8 cellular contexts compared by ENCODE assay signal in the genomic region with DNA sequence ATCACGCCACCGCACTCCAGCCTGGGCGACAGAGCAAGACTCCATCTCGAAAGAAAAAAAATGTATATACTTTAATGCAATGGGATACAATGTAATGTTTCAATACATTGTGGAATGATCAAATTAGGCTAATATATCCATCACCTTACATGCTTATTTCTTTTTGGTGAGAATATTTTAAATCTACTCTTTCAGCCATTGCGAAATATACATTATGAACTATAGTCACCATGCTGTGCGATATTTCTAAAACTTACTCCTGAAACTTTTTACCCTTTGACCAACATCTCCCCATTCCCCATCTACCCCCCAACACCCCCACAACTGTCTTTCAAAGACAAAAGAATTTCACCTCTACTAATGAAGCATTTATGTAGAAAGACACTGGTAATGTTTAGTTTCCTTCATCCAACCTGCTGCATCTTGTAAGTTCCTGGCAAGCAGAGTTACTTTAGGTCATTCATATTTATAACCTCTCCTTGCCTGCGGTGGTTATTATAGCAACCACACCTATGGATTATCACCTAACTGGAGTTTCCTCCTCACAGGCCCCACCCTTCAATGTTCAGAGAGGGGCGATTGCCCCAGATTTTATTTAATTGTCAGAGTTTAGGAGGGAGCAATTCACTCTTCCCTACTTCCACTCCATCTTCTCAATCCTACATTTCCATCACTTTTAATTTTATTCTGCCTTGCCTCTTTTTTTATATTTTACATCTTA. TPM values are rescaled to one million over a fixed set of nuclear protein-coding genes. Genes with fewer than 3 reads are reported as not detected.
DNase-seq lines count a peak whose midpoint lies in the region; ATAC-seq, FAIRE-seq and TF ChIP-seq lines count a peak whose summit lies in the region.

No MANE protein-coding gene starts in this region.

- H4K20me1 ChIP-seq in keratinocyte (ENCODE audit: control insufficient read depth, extremely low read depth, insufficient read depth, low read length): no peaks in the 10 kb centered on the region

- no peaks in the 10 kb centered on the region for H3K9me1 ChIP-seq in keratinocyte (ENCODE audit: control insufficient read depth, extremely low read depth, insufficient read depth, low read length)

- H3K27me3 ChIP-seq in keratinocyte (ENCODE audit: control insufficient read depth, extremely low read depth, insufficient read depth, low read length) (no peaks in the 10 kb centered on the region), thoracic aorta (replicated peaks; ENCODE audit: insufficient read depth) (no peaks in the 10 kb centered on the region)

- no peak for TF ChIP-seq CTCF in activated CD8-positive, alpha-beta T cell treated with anti-CD3 and anti-CD28 coated beads for 36 hours (IDR thresholded peaks at IDR 0.05)
- TF ChIP-seq CTCF in keratinocyte (optimal IDR thresholded peaks at IDR 0.05 in 1 of 3, IDR thresholded peaks at IDR 0.05 in 1 of 3, conservative IDR thresholded peaks at IDR 0.05 in 1 of 3; ENCODE audit: extremely low read depth in 1 of 3, insufficient read depth in 2 of 3, low read length in 3 of 3) (no peak), thoracic aorta (IDR thresholded peaks at IDR 0.05) (no peak)

- no peaks in the 10 kb centered on the region for H3K36me3 ChIP-seq in keratinocyte (ENCODE audit: control insufficient read depth in 2 of 2, extremely low read depth in 1 of 2, insufficient read depth in 2 of 2, low read length in 2 of 2)
- H3K36me3 ChIP-seq in thoracic aorta: no peaks in the 10 kb centered on the region

- peak overlapping the region; percentile 79 to 91 (median 87) for H3K4me3 ChIP-seq in keratinocyte (ENCODE audit: control insufficient read depth in 2 of 3, extremely low read depth in 1 of 3, insufficient read depth in 2 of 3, low read depth in 1 of 3, low read length in 3 of 3)
- H3K4me3 ChIP-seq in thoracic aorta: peak overlapping the region; percentile 98

- FAIRE-seq in keratinocyte (lab: Jason Lieb, UNC): peak; percentile 20

- peaks cover 5% of the 10 kb centered on the region for H3K36me3 Mint-ChIP-seq in activated CD4-positive, alpha-beta T cell treated with anti-CD3 and anti-CD28 coated beads, Interleukin-2, amount 10 ng/mL, durations not matched to agents 7 days and 5 days (ENCODE audit: low read depth)
- peaks cover 12% of the 10 kb centered on the region for H3K36me3 Mint-ChIP-seq in activated CD8-positive, alpha-beta T cell treated with anti-CD3 and anti-CD28 coated beads for 36 hours (ENCODE audit: low read depth)

- ATAC-seq in activated CD8-positive, alpha-beta T cell treated with anti-CD3 and anti-CD28 coated beads for 36 hours: no peak
- ATAC-seq in thoracic aorta (ENCODE audit: insufficient number of reproducible peaks, low FRiP score, low read depth) (no peak), GM18868 (IDR thresholded peaks at IDR 0.05; ENCODE audit: unreplicated experiment) (no peak), GM21825 (IDR thresholded peaks at IDR 0.05; ENCODE audit: unreplicated experiment) (no peak)

- CTCF ChIA-PET in activated CD4-positive, alpha-beta T cell treated with anti-CD3 and anti-CD28 coated beads, Interleukin-2, amount 10 ng/mL, durations not matched to agents 7 days and 5 days (lab: Charles Lee): interaction anchor here (0.9 kb wide), 2 partner anchors 18 to 284 kb away, joined by 3 read pairs; no protein-coding TSS in a partner anchor
- CTCF ChIA-PET in activated CD8-positive, alpha-beta T cell treated with anti-CD3 and anti-CD28 coated beads for 36 hours (lab: Charles Lee): interaction anchor here (0.7 to 1.3 kb wide), 2 partner anchors 57 to 153 kb away, joined by 3 to 6 read pairs; partner anchors contain the start of gene MRO

- peak overlapping the region; percentile 99 for H3K27ac Mint-ChIP-seq in activated CD4-positive, alpha-beta T cell treated with anti-CD3 and anti-CD28 coated beads, Interleukin-2, amount 10 ng/mL, durations not matched to agents 7 days and 5 days
- H3K27ac Mint-ChIP-seq in activated CD8-positive, alpha-beta T cell treated with anti-CD3 and anti-CD28 coated beads for 36 hours: peak overlapping the region; percentile 97

- DNase-seq in activated CD4-positive, alpha-beta T cell treated with anti-CD3 and anti-CD28 coated beads, Interleukin-2, amount 10 ng/mL, durations not matched to agents 7 days and 5 days: no peak
- DNase-seq in activated CD4-positive, alpha-beta T cell treated with anti-CD3 and anti-CD28 coated beads for 48 hours: no peak
- DNase-seq in activated CD8-positive, alpha-beta T cell treated with anti-CD3 and anti-CD28 coated beads for 36 hours: no peak
- DNase-seq in keratinocyte (ENCODE audit: low read depth, low spot score) (no peak), thoracic aorta (ENCODE audit: low spot score) (no peak), cerebellar cortex (ENCODE audit: low spot score) (no peak)

- POLR2A ChIA-PET in activated CD4-positive, alpha-beta T cell treated with anti-CD3 and anti-CD28 coated beads, Interleukin-2, amount 10 ng/mL, durations not matched to agents 7 days and 5 days (lab: Charles Lee): interaction anchor here (1.4 to 1.8 kb wide), 3 partner anchors 90 to 319 kb away, joined by 4 to 8 read pairs (median 7); partner anchors contain the start of genes ELAC1 and SMAD4
- POLR2A ChIA-PET in activated CD8-positive, alpha-beta T cell treated with anti-CD3 and anti-CD28 coated beads for 36 hours (lab: Charles Lee): interaction anchor here (0.6 to 1.9 kb wide), 12 partner anchors 10 to 318 kb away, joined by 3 to 7 read pairs (median 4); partner anchors contain the start of gene ELAC1

- H3K4me2 ChIP-seq in keratinocyte (ENCODE audit: control insufficient read depth, extremely low read depth, insufficient read depth, low read depth, low read length): peak overlapping the region; percentile 70

- H2AFZ ChIP-seq in keratinocyte (ENCODE audit: control insufficient read depth, low read length): no peak overlapping the region

- peaks cover 22% of the 10 kb centered on the region for H3K4me1 Mint-ChIP-seq in activated CD4-positive, alpha-beta T cell treated with anti-CD3 and anti-CD28 coated beads, Interleukin-2, amount 10 ng/mL, durations not matched to agents 7 days and 5 days
- H3K4me1 Mint-ChIP-seq in activated CD8-positive, alpha-beta T cell treated with anti-CD3 and anti-CD28 coated beads for 36 hours (ENCODE audit: low read depth): peaks cover 12% of the 10 kb centered on the region

- H3K27me3 Mint-ChIP-seq in activated CD4-positive, alpha-beta T cell treated with anti-CD3 and anti-CD28 coated beads, Interleukin-2, amount 10 ng/mL, durations not matched to agents 7 days and 5 days: peaks cover 6% of the 10 kb centered on the region
- peaks cover 1% of the 10 kb centered on the region for H3K27me3 Mint-ChIP-seq in activated CD8-positive, alpha-beta T cell treated with anti-CD3 and anti-CD28 coated beads for 36 hours

- intact Hi-C loops in activated CD8-positive, alpha-beta T cell treated with anti-CD3 and anti-CD28 coated beads for 36 hours (cut with micrococcal nuclease): no loop called here

- H3K4me3 Mint-ChIP-seq in activated CD4-positive, alpha-beta T cell treated with anti-CD3 and anti-CD28 coated beads, Interleukin-2, amount 10 ng/mL, durations not matched to agents 7 days and 5 days: peak overlapping the region; percentile 92
- peak overlapping the region; percentile 91 for H3K4me3 Mint-ChIP-seq in activated CD8-positive, alpha-beta T cell treated with anti-CD3 and anti-CD28 coated beads for 36 hours

- peaks cover 29% of the 10 kb centered on the region for H3K79me2 ChIP-seq in keratinocyte (ENCODE audit: control insufficient read depth, insufficient read depth, low read length)

- peaks cover 19% of the 10 kb centered on the region for H3K4me1 ChIP-seq in keratinocyte (ENCODE audit: control insufficient read depth, extremely low read depth, insufficient read depth, low read length)
- H3K4me1 ChIP-seq in thoracic aorta (ENCODE audit: control insufficient read depth in 1 of 2, low read depth in 2 of 2): peaks cover 0 to 9% of the 10 kb centered on the region in 2 donors

- peak overlapping the region; percentile 88 for H3K9ac ChIP-seq in keratinocyte (ENCODE audit: control insufficient read depth, extremely low read depth, insufficient read depth, low read length)

- peak overlapping the region; percentile 84 for H3K27ac ChIP-seq in keratinocyte (ENCODE audit: control insufficient read depth, insufficient read depth, low read length)
- H3K27ac ChIP-seq in thoracic aorta: peak overlapping the region in 1 of 2 donors; percentile 83

- no peaks in the 10 kb centered on the region for H3K9me3 Mint-ChIP-seq in activated CD4-positive, alpha-beta T cell treated with anti-CD3 and anti-CD28 coated beads, Interleukin-2, amount 10 ng/mL, durations not matched to agents 7 days and 5 days
- no peaks in the 10 kb centered on the region for H3K9me3 Mint-ChIP-seq in activated CD8-positive, alpha-beta T cell treated with anti-CD3 and anti-CD28 coated beads for 36 hours

- dilution Hi-C loops in keratinocyte (cut with MboI; ENCODE audit: extremely low pct_ligation_motif_present, low sequenced_read_pairs): no loop called here

- H3K9me3 ChIP-seq in keratinocyte (ENCODE audit: control insufficient read depth, low read depth, low read length): no peaks in the 10 kb centered on the region
- H3K9me3 ChIP-seq in thoracic aorta: no peaks in the 10 kb centered on the region

RNA-seq across cellular contexts. Expression of gene ME2, which starts 1.2 kb away (rescaled TPM):
- 10 to 100 TPM; 84.1 to 98.5 TPM for total RNA-seq in activated CD4-positive, alpha-beta T cell treated with anti-CD3 and anti-CD28 coated beads, Interleukin-2, amount 10 ng/mL, durations not matched to agents 7 days and 5 days
- total RNA-seq in activated CD8-positive, alpha-beta T cell treated with anti-CD3 and anti-CD28 coated beads for 36 hours: 100 to 1,000 TPM; 138 to 141 TPM
- 40.7 to 72.0 TPM (median 42.0 TPM) in 3 replicates for polyA plus RNA-seq in keratinocyte
- 24.2 TPM for polyA plus RNA-seq in keratinocyte (2011; ENCODE audit: low read depth)
- polyA plus RNA-seq in keratinocyte (2011; cell fraction: cytosol; rRNA removed): 40.3 and 75.4 TPM in 2 replicates
- polyA plus RNA-seq in keratinocyte (2011; cell fraction: nucleus; rRNA removed): 35.5 and 43.9 TPM in 2 replicates
- polyA plus RNA-seq in keratinocyte (2012; ENCODE audit: low replicate concordance): 30.3 and 31.4 TPM in 2 replicates
- 20.9 to 48.1 TPM (median 23.4 TPM) in 3 replicates for polyA minus RNA-seq in keratinocyte
- polyA minus RNA-seq in keratinocyte (2011; cell fraction: cytosol; rRNA and poly(A)+ RNA removed): 29.2 TPM
- 13.3 and 24.1 TPM in 2 replicates for polyA minus RNA-seq in keratinocyte (2011; cell fraction: nucleus; rRNA and poly(A)+ RNA removed)
- 10 to 100 TPM; 42.6 to 73.6 TPM for total RNA-seq in thoracic aorta

RNA-seq across cellular contexts. Expression of gene MRO, which starts 57.9 kb away (rescaled TPM):
- total RNA-seq in activated CD4-positive, alpha-beta T cell treated with anti-CD3 and anti-CD28 coated beads, Interleukin-2, amount 10 ng/mL, durations not matched to agents 7 days and 5 days: not detected
- not detected for total RNA-seq in activated CD8-positive, alpha-beta T cell treated with anti-CD3 and anti-CD28 coated beads for 36 hours
- polyA plus RNA-seq in keratinocyte: not detected in 3 replicates
- not detected for polyA plus RNA-seq in keratinocyte (2011; ENCODE audit: low read depth)
- polyA plus RNA-seq in keratinocyte (2011; cell fraction: cytosol; rRNA removed): not detected in 2 replicates
- polyA plus RNA-seq in keratinocyte (2011; cell fraction: nucleus; rRNA removed): not detected in 2 replicates
- polyA plus RNA-seq in keratinocyte (2012; ENCODE audit: low replicate concordance): not detected in 2 replicates
- polyA minus RNA-seq in keratinocyte: not detected in 3 replicates
- polyA minus RNA-seq in keratinocyte (2011; cell fraction: cytosol; rRNA and poly(A)+ RNA removed): not detected
- polyA minus RNA-seq in keratinocyte (2011; cell fraction: nucleus; rRNA and poly(A)+ RNA removed): not detected in 2 replicates
- 1 to 10 TPM; 1.1 to 6.3 TPM for total RNA-seq in thoracic aorta
